In the genomic region with DNA sequence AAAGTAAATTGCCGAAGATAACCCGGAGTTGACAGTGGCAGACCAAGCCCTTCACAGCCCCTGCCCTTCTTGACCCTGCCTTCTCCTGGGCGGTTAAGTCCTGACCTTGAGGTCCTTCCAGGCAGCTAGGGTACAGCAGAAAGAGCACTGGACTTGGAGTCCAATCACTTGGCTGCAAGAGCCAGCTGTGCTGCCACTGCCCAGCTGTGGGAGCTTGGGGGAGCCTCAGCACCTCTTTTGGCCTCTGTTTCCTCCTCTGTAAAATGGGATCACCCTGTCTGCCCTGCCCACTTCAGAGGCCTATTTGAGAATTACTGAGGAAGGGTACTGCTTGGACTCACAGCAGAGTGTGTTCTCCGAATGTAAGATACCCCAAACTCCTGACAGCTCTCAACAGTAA, we compare ENCODE assay signal across 17 cellular contexts.
DNase-seq lines count a peak whose midpoint lies in the region; ATAC-seq, FAIRE-seq and TF ChIP-seq lines count a peak whose summit lies in the region.
"Had no signal": no experiment of that assay in that cellular context is flagged by ENCODE, and none has a peak within 500 bp of the region (broad histone marks: within the 10 kb centered on the region; RNA-seq: fewer than 3 reads in every experiment).

No MANE protein-coding gene starts in this region.

- FAIRE-seq in H1 (lab: Jason Lieb, UNC): no peak
- FAIRE-seq: A549, H54 had no signal

- no peaks in the 10 kb centered on the region for H3K36me3 Mint-ChIP-seq in activated naive CD8-positive, alpha-beta T cell treated with anti-CD3 and anti-CD28 coated beads, Interleukin-2, amount 10 ng/mL, durations not matched to agents 7 days and 5 days
- H3K36me3 Mint-ChIP-seq in activated naive CD8-positive, alpha-beta T cell treated with anti-CD3 and anti-CD28 coated beads, Interleukin-2, amount 50 U/mL, for 24 hours (ENCODE audit: low read depth): no peaks in the 10 kb centered on the region
- H3K36me3 Mint-ChIP-seq in activated CD8-positive, alpha-beta memory T cell treated with anti-CD3 and anti-CD28 coated beads, Interleukin-2, amount 10 ng/mL, durations not matched to agents 7 days and 5 days: no peaks in the 10 kb centered on the region
- H3K36me3 Mint-ChIP-seq: CD14-positive monocyte; CD4-positive, alpha-beta memory T cell had no signal

- H3K4me1 ChIP-seq in H1 (replicated peaks in 1 of 4; ENCODE audit: control insufficient read depth in 3 of 4, insufficient read depth in 4 of 4, low read length in 3 of 4): peaks cover 0 to 16% (median 9%) of the 10 kb centered on the region in 4 experiments; a peak in 6 of 7 replicates
- peaks cover 14 to 28% of the 10 kb centered on the region in 2 donors for H3K4me1 ChIP-seq in neuronal stem cell (ENCODE audit: control insufficient read depth in 2 of 2, insufficient read depth in 1 of 2, low read depth in 1 of 2, low read length in 2 of 2)
- H3K4me1 ChIP-seq: A549 had no signal

- CTCF ChIA-PET in H1 (lab: Charles Lee; ENCODE audit: partially characterized antibody): interaction anchor here (0.9 to 7.2 kb wide), 5 partner anchors 11 to 153 kb away, joined by 3 to 45 read pairs (median 4); no protein-coding TSS in a partner anchor
- CTCF ChIA-PET in activated CD8-positive, alpha-beta memory T cell treated with anti-CD3 and anti-CD28 coated beads, Interleukin-2, amount 10 ng/mL, durations not matched to agents 7 days and 5 days (lab: Charles Lee): interaction anchor here (2.9 kb wide), 1 partner anchor 17 kb away, joined by 8 read pairs; no protein-coding TSS in a partner anchor

- no peak overlapping the region for H2AFZ ChIP-seq in H1 (ENCODE audit: low read length)
- no peak overlapping the region for H2AFZ ChIP-seq in neuronal stem cell (ENCODE audit: low read length)
- H2AFZ ChIP-seq: GM23248 had no signal

- H3K18ac ChIP-seq in H1 (ENCODE audit: extremely low read depth, low read length): no peak overlapping the region
- H3K18ac ChIP-seq in neuronal stem cell (ENCODE audit: low read length): peak overlapping the region; percentile 1

- no peaks in the 10 kb centered on the region for H3K79me2 ChIP-seq in H1 (ENCODE audit: control insufficient read depth in 1 of 2, insufficient read depth in 2 of 2, low read length in 2 of 2)

- H3K27me3 Mint-ChIP-seq in activated naive CD8-positive, alpha-beta T cell treated with anti-CD3 and anti-CD28 coated beads, Interleukin-2, amount 10 ng/mL, durations not matched to agents 7 days and 5 days: peaks cover 6% of the 10 kb centered on the region
- no peaks in the 10 kb centered on the region for H3K27me3 Mint-ChIP-seq in activated naive CD8-positive, alpha-beta T cell treated with anti-CD3 and anti-CD28 coated beads, Interleukin-2, amount 50 U/mL, for 24 hours
- H3K27me3 Mint-ChIP-seq in activated CD8-positive, alpha-beta memory T cell treated with anti-CD3 and anti-CD28 coated beads, Interleukin-2, amount 10 ng/mL, durations not matched to agents 7 days and 5 days: peaks cover 2% of the 10 kb centered on the region
- H3K27me3 Mint-ChIP-seq: CD4-positive, alpha-beta memory T cell had no signal

- no peaks in the 10 kb centered on the region for H4K20me1 ChIP-seq in H1 (replicated peaks in 1 of 2; ENCODE audit: control insufficient read depth in 1 of 2, insufficient read depth in 2 of 2, low read length in 2 of 2)
- H4K20me1 ChIP-seq: BLaER1 had no signal

- H3K14ac ChIP-seq in H1 (ENCODE audit: insufficient read length) (no peak overlapping the region), neuronal stem cell (ENCODE audit: low read length) (no peak overlapping the region)

- H3K4ac ChIP-seq in H1 (replicated peaks; ENCODE audit: insufficient read length, low read depth, low read length) (no peak overlapping the region), neuronal stem cell (ENCODE audit: low read length) (no peak overlapping the region)

- H3K4me2 ChIP-seq in H1 (ENCODE audit: insufficient read depth in 1 of 2, low read depth in 2 of 2, low read length in 2 of 2): no peak overlapping the region
- H3K4me2 ChIP-seq in neuronal stem cell (ENCODE audit: insufficient read depth, low read length, poor library complexity, severe bottlenecking): no peak overlapping the region
- H3K4me2 ChIP-seq: A549, BLaER1 had no signal

- H3K23ac ChIP-seq in H1 (ENCODE audit: insufficient read length) (no peak overlapping the region), neuronal stem cell (ENCODE audit: low read depth, low read length, poor library complexity) (no peak overlapping the region)

- H3K27ac ChIP-seq in H1 (ENCODE audit: low read depth, low read length) (no peak overlapping the region), neuronal stem cell (replicated peaks; ENCODE audit: low read length) (no peak overlapping the region)
- H3K27ac ChIP-seq: 22Rv1, A549, BLaER1, GM23248 had no signal

- no peaks in the 10 kb centered on the region for H3K9me3 ChIP-seq in H1 (ENCODE audit: insufficient read depth in 2 of 2, low read depth in 1 of 2, low read length in 1 of 2)
- H3K9me3 ChIP-seq in neuronal stem cell (replicated peaks in 1 of 2; ENCODE audit: control insufficient read depth in 2 of 2, insufficient read depth in 1 of 2, low read depth in 1 of 2, low read length in 2 of 2): no peaks in the 10 kb centered on the region
- H3K9me3 ChIP-seq: A549, BLaER1 had no signal

- H4K91ac ChIP-seq in H1 (replicated peaks; ENCODE audit: insufficient read length, low read length) (no peak overlapping the region), neuronal stem cell (ENCODE audit: low read depth, low read length, poor library complexity) (no peak overlapping the region)

- no peak overlapping the region for H2BK120ac ChIP-seq in H1 (replicated peaks; ENCODE audit: low read depth, low read length)
- H2BK120ac ChIP-seq in neuronal stem cell (ENCODE audit: low read depth, low read length): no peak overlapping the region

- no peaks in the 10 kb centered on the region for H3K9me3 Mint-ChIP-seq in activated naive CD8-positive, alpha-beta T cell treated with anti-CD3 and anti-CD28 coated beads, Interleukin-2, amount 10 ng/mL, durations not matched to agents 7 days and 5 days
- H3K9me3 Mint-ChIP-seq in activated naive CD8-positive, alpha-beta T cell treated with anti-CD3 and anti-CD28 coated beads, Interleukin-2, amount 50 U/mL, for 24 hours: no peaks in the 10 kb centered on the region
- no peaks in the 10 kb centered on the region for H3K9me3 Mint-ChIP-seq in activated CD8-positive, alpha-beta memory T cell treated with anti-CD3 and anti-CD28 coated beads, Interleukin-2, amount 10 ng/mL, durations not matched to agents 7 days and 5 days (ENCODE audit: low read depth)
- H3K9me3 Mint-ChIP-seq: CD14-positive monocyte had no signal

- no peak for DNase-seq in activated naive CD8-positive, alpha-beta T cell treated with anti-CD3 and anti-CD28 coated beads, Interleukin-2, amount 10 ng/mL, durations not matched to agents 7 days and 5 days
- no peak for DNase-seq in activated naive CD8-positive, alpha-beta T cell treated with anti-CD3 and anti-CD28 coated beads, Interleukin-2, amount 50 U/mL, for 24 hours
- DNase-seq in H1 (ENCODE audit: low read depth in 1 of 2, low spot score in 2 of 2): no peak
- no peak for DNase-seq in neuronal stem cell (ENCODE audit: low spot score)
- DNase-seq in anterior cingulate cortex (lab: John Stamatoyannopoulos, UW): no peak
- DNase-seq in activated CD8-positive, alpha-beta memory T cell treated with anti-CD3 and anti-CD28 coated beads, Interleukin-2, amount 10 ng/mL, durations not matched to agents 7 days and 5 days: no peak
- no peak for DNase-seq in DMS114 treated with DMSO at 0.1 percent for 48 hours (lab: John Stamatoyannopoulos, UW; ENCODE audit: unreplicated experiment)
- DNase-seq: CD4-positive, alpha-beta memory T cell; DMS79 treated with DMSO at 0.1 percent for 48 hours; GF-D8; GM23248; HCEC 1CT had no signal

- H3K27me3 ChIP-seq in H1 (replicated peaks in 1 of 4; ENCODE audit: control insufficient read depth in 3 of 4, extremely low read depth in 1 of 4, insufficient read depth in 3 of 4, low read length in 3 of 4): no peaks in the 10 kb centered on the region
- peaks cover 0 to 3% (median 0%) of the 10 kb centered on the region in 3 experiments for H3K27me3 ChIP-seq in neuronal stem cell (ENCODE audit: control insufficient read depth in 3 of 3, insufficient read depth in 3 of 3, low read depth in 1 of 3, low read length in 3 of 3)
- H3K27me3 ChIP-seq: BLaER1 had no signal

- POLR2A ChIA-PET in activated naive CD8-positive, alpha-beta T cell treated with anti-CD3 and anti-CD28 coated beads, Interleukin-2, amount 10 ng/mL, durations not matched to agents 7 days and 5 days (lab: Charles Lee): no interaction called here
- POLR2A ChIA-PET in H1 (lab: Charles Lee; ENCODE audit: partially characterized antibody): interaction anchor here (1.8 to 2.6 kb wide), 2 partner anchors 10 to 17 kb away, joined by 5 to 8 read pairs; no protein-coding TSS in a partner anchor

- H4K8ac ChIP-seq in H1 (ENCODE audit: extremely low read depth, insufficient read depth, low read length) (no peak overlapping the region; the same call in 1 of the 2 replicates), neuronal stem cell (ENCODE audit: low read depth, low read length) (no peak overlapping the region)

- ATAC-seq in activated naive CD8-positive, alpha-beta T cell treated with anti-CD3 and anti-CD28 coated beads, Interleukin-2, amount 10 ng/mL, durations not matched to agents 7 days and 5 days (ENCODE audit: low read depth): no peak
- no peak for ATAC-seq in activated naive CD8-positive, alpha-beta T cell treated with anti-CD3 and anti-CD28 coated beads, Interleukin-2, amount 50 U/mL, for 24 hours
- ATAC-seq in activated CD8-positive, alpha-beta memory T cell treated with anti-CD3 and anti-CD28 coated beads, Interleukin-2, amount 10 ng/mL, durations not matched to agents 7 days and 5 days: no peak
- ATAC-seq: A549 had no signal

- H4K5ac ChIP-seq in H1 (ENCODE audit: insufficient read length, low read depth, low read length): no peak overlapping the region

- H2BK5ac ChIP-seq in H1 (ENCODE audit: low read depth, low read length) (no peak overlapping the region), neuronal stem cell (ENCODE audit: low read length) (no peak overlapping the region)

- H2BK15ac ChIP-seq in H1 (ENCODE audit: low read length) (no peak overlapping the region), neuronal stem cell (ENCODE audit: low read length) (peak overlapping the region; percentile 15)

- H3K36me3 ChIP-seq in H1 (ENCODE audit: control insufficient read depth in 2 of 4, insufficient read depth in 4 of 4, low read length in 3 of 4): no peaks in the 10 kb centered on the region
- H3K36me3 ChIP-seq in neuronal stem cell (replicated peaks in 1 of 2; ENCODE audit: control insufficient read depth in 2 of 2, insufficient read depth in 2 of 2, low read length in 2 of 2): no peaks in the 10 kb centered on the region
- H3K36me3 ChIP-seq: BLaER1 had no signal

- no peak overlapping the region for H2BK20ac ChIP-seq in H1 (ENCODE audit: low read length)

- no peak overlapping the region for H3K4me3 Mint-ChIP-seq in activated naive CD8-positive, alpha-beta T cell treated with anti-CD3 and anti-CD28 coated beads, Interleukin-2, amount 10 ng/mL, durations not matched to agents 7 days and 5 days
- H3K4me3 Mint-ChIP-seq in activated naive CD8-positive, alpha-beta T cell treated with anti-CD3 and anti-CD28 coated beads, Interleukin-2, amount 50 U/mL, for 24 hours: no peak overlapping the region
- H3K4me3 Mint-ChIP-seq in activated CD8-positive, alpha-beta memory T cell treated with anti-CD3 and anti-CD28 coated beads, Interleukin-2, amount 10 ng/mL, durations not matched to agents 7 days and 5 days: no peak overlapping the region
- H3K4me3 Mint-ChIP-seq: CD14-positive monocyte; CD4-positive, alpha-beta memory T cell had no signal

- no peak overlapping the region for H2BK12ac ChIP-seq in H1 (ENCODE audit: low read depth, low read length)
- no peak overlapping the region for H2BK12ac ChIP-seq in neuronal stem cell (ENCODE audit: low read length)

- no peak for TF ChIP-seq RAD21 in H1 (IDR thresholded peaks at IDR 0.05 in 1 of 2, conservative IDR thresholded peaks at IDR 0.05 in 1 of 2; ENCODE audit: low read depth in 2 of 2, low read length in 2 of 2)

- no peak for TF ChIP-seq CTCF in H1 (IDR thresholded peaks at IDR 0.05; ENCODE audit: control extremely low read depth in 1 of 3, insufficient read depth in 1 of 3, low read depth in 1 of 3, low read length in 3 of 3)

- H2AK5ac ChIP-seq in H1 (ENCODE audit: low read depth, low read length) (no peak overlapping the region), neuronal stem cell (ENCODE audit: low read depth, low read length) (no peak overlapping the region)

- no peak for TF ChIP-seq EP300 in H1 (IDR thresholded peaks at IDR 0.05; ENCODE audit: borderline replicate concordance in 1 of 2, low read depth in 2 of 2, low read length in 2 of 2)

- H3K4me3 ChIP-seq in H1 (ENCODE audit: extremely low read depth in 1 of 4, insufficient read depth in 2 of 4, low read depth in 3 of 4, low read length in 4 of 4): no peak overlapping the region
- H3K4me3 ChIP-seq in neuronal stem cell (ENCODE audit: low read length in 2 of 2): no peak overlapping the region
- H3K4me3 ChIP-seq: A549, BLaER1, GM23248 had no signal

- H3K27ac Mint-ChIP-seq in activated naive CD8-positive, alpha-beta T cell treated with anti-CD3 and anti-CD28 coated beads, Interleukin-2, amount 10 ng/mL, durations not matched to agents 7 days and 5 days: peak overlapping the region; percentile 42
- no peak overlapping the region for H3K27ac Mint-ChIP-seq in activated naive CD8-positive, alpha-beta T cell treated with anti-CD3 and anti-CD28 coated beads, Interleukin-2, amount 50 U/mL, for 24 hours
- H3K27ac Mint-ChIP-seq in activated CD8-positive, alpha-beta memory T cell treated with anti-CD3 and anti-CD28 coated beads, Interleukin-2, amount 10 ng/mL, durations not matched to agents 7 days and 5 days: no peak overlapping the region
- H3K27ac Mint-ChIP-seq: CD4-positive, alpha-beta memory T cell had no signal

- TF ChIP-seq POLR2A in H1 (IDR thresholded peaks at IDR 0.05; ENCODE audit: control extremely low read depth in 1 of 2, low read depth in 2 of 2, low read length in 2 of 2): no peak

- H3K79me1 ChIP-seq in H1 (ENCODE audit: low read depth, low read length) (no peaks in the 10 kb centered on the region), neuronal stem cell (ENCODE audit: low read depth, low read length) (no peaks in the 10 kb centered on the region)

- no peaks in the 10 kb centered on the region for H3K23me2 ChIP-seq in H1 (ENCODE audit: low read depth, low read length)

- H3K9ac ChIP-seq in H1 (replicated peaks in 1 of 4; ENCODE audit: extremely low read depth in 1 of 4, low read depth in 3 of 4, low read length in 3 of 4) (no peak overlapping the region), neuronal stem cell (ENCODE audit: low read depth, low read length, poor library complexity) (no peak overlapping the region)
- H3K9ac ChIP-seq: BLaER1, GM23248 had no signal

- H3K56ac ChIP-seq in H1 (replicated peaks; ENCODE audit: insufficient read length, low read depth, low read length): no peak overlapping the region

- WGBS in H1 (ENCODE audit: extremely low coverage in 1 of 2, insufficient coverage in 1 of 2, insufficient read length in 1 of 2, insufficient replicate concordance in 2 of 2, low coverage in 1 of 2, low lambda C conversion rate in 2 of 2, missing lambda C conversion rate in 1 of 2), 2 experiments: 92% methylated on average over 4 of the region's 4 CpGs; no CpG with 5 or more reads in 1 of the 2 experiments
- whole genome bisulfite sequencing in neuronal stem cell (ENCODE audit: extremely low coverage in 2 of 2, insufficient read length in 2 of 2, insufficient replicate concordance in 1 of 2), 2 donors: no CpG with 5 or more reads among the region's 4 CpGs

- peaks cover 13% of the 10 kb centered on the region for H3K4me1 Mint-ChIP-seq in activated naive CD8-positive, alpha-beta T cell treated with anti-CD3 and anti-CD28 coated beads, Interleukin-2, amount 10 ng/mL, durations not matched to agents 7 days and 5 days
- H3K4me1 Mint-ChIP-seq in activated naive CD8-positive, alpha-beta T cell treated with anti-CD3 and anti-CD28 coated beads, Interleukin-2, amount 50 U/mL, for 24 hours: peaks cover 9% of the 10 kb centered on the region
- peaks cover 10% of the 10 kb centered on the region for H3K4me1 Mint-ChIP-seq in activated CD8-positive, alpha-beta memory T cell treated with anti-CD3 and anti-CD28 coated beads, Interleukin-2, amount 10 ng/mL, durations not matched to agents 7 days and 5 days
- H3K4me1 Mint-ChIP-seq: CD14-positive monocyte had no signal
